ENCODE assay signal across 8 cellular contexts in genomic region chr1:154860154-154860870, GRCh38. TPM values are rescaled to one million over a fixed set of nuclear protein-coding genes. Genes with fewer than 3 reads are reported as not detected.
DNase-seq lines count a peak whose midpoint lies in the region; ATAC-seq and TF ChIP-seq lines count a peak whose summit lies in the region.

No MANE protein-coding gene starts in this region.

- H3K36me3 Mint-ChIP-seq in nephron progenitor cell (ENCODE audit: low read depth) (no peaks in the 10 kb centered on the region), type B pancreatic cell (no peaks in the 10 kb centered on the region)

- H3K27ac Mint-ChIP-seq in nephron progenitor cell, result peak overlapping the region; percentile 90
- H3K27ac Mint-ChIP-seq in type B pancreatic cell, result no peak overlapping the region

- H3K27me3 Mint-ChIP-seq in nephron progenitor cell (ENCODE audit: low read depth, poor library complexity) (peaks cover 21% of the 10 kb centered on the region), type B pancreatic cell (peaks cover 22% of the 10 kb centered on the region)

- H3K4me3 Mint-ChIP-seq in nephron progenitor cell, result no peak overlapping the region
- H3K4me3 Mint-ChIP-seq in type B pancreatic cell, result no peak overlapping the region

- ATAC-seq in HG02642 (IDR thresholded peaks at IDR 0.05; ENCODE audit: poor library complexity, unreplicated experiment), result peak; percentile 61

- in situ Hi-C loops in GM18951 (cut with MboI; ENCODE audit: low sequenced_read_pairs, unreplicated experiment), result no loop called here

- DNase-seq in NOMO-1 treated with DMSO at 0.1 percent for 48 hours (lab: John Stamatoyannopoulos, UW; ENCODE audit: unreplicated experiment) (peak; percentile 88), nephron progenitor cell (no peak), SW 1271 (lab: John Stamatoyannopoulos, UW) (no peak), GM03348 (ENCODE audit: low spot score) (no peak), type B pancreatic cell (ENCODE audit: extremely low spot score, unreplicated experiment) (no peak), Ammon's horn (ENCODE audit: low spot score) (no peak)

- H3K4me1 Mint-ChIP-seq in nephron progenitor cell, result peaks cover 63% of the 10 kb centered on the region
- H3K4me1 Mint-ChIP-seq in type B pancreatic cell (ENCODE audit: unreplicated experiment), result peaks cover 36% of the 10 kb centered on the region

- no peak for TF ChIP-seq CTCF in nephron progenitor cell (IDR thresholded peaks at IDR 0.05)
- TF ChIP-seq CTCF in type B pancreatic cell (conservative IDR thresholded peaks at IDR 0.05), result no peak

- peak; percentile 60 for TF ChIP-seq POLR2A in GM18951 (IDR thresholded peaks at IDR 0.05; ENCODE audit: extremely low read depth, insufficient read depth, insufficient read length)

- H3K9me3 Mint-ChIP-seq in nephron progenitor cell (no peaks in the 10 kb centered on the region), type B pancreatic cell (no peaks in the 10 kb centered on the region)

RNA-seq across cellular contexts. Expression of gene KCNN3, which starts 9.8 kb away (rescaled TPM):
- total RNA-seq in type B pancreatic cell (ENCODE audit: low replicate concordance), result 0.45 and 3.8 TPM in 2 replicates
